Comparison of ENCODE assay signal across 8 cellular contexts in genomic region chr6:163661271-163661671, GRCh38.
A peak's percentile ranks its signal among the peaks of the same experiment; 100 is the strongest.
DNase-seq lines count a peak whose midpoint lies in the region; ATAC-seq and TF ChIP-seq lines count a peak whose summit lies in the region.

No MANE protein-coding gene starts in this region.

- H4K91ac ChIP-seq in mesenchymal stem cell (ENCODE audit: low read length), result no peak overlapping the region

- DNase-seq in GM12865 (ENCODE audit: low read depth) (peak; percentile 50), activated B cell treated with CpG ODN at 0.5 μM for 24 hours (peak; percentile 21), cerebellar nuclear complex (lab: John Stamatoyannopoulos, UW) (no peak), mesenchymal stem cell (no peak)
- no peak for DNase-seq in NK-92 treated with Interleukin-12 subunit alpha and Interleukin-12 subunit beta, amount 100 ng/mL, for 24 hours (lab: John Stamatoyannopoulos, UW)
- DNase-seq in activated CD4-positive, alpha-beta memory T cell treated with anti-CD3 and anti-CD28 coated beads for 36 hours, result no peak

- intact Hi-C loops in activated B cell treated with CpG ODN at 0.5 μM for 24 hours (cut with micrococcal nuclease), result no loop called here
- intact Hi-C loops in activated CD4-positive, alpha-beta memory T cell treated with anti-CD3 and anti-CD28 coated beads for 36 hours (cut with micrococcal nuclease), result no loop called here

- H3K4me3 Mint-ChIP-seq in activated B cell treated with CpG ODN at 0.5 μM for 24 hours, result peak overlapping the region; percentile 39
- H3K4me3 Mint-ChIP-seq in activated CD4-positive, alpha-beta memory T cell treated with anti-CD3 and anti-CD28 coated beads for 36 hours, result no peak overlapping the region

- no peaks in the 10 kb centered on the region for H3K36me3 ChIP-seq in mesenchymal stem cell (ENCODE audit: control insufficient read depth in 1 of 2, insufficient read depth in 2 of 2, low read depth in 1 of 2, low read length in 2 of 2)

- WGBS in mesenchymal stem cell, result 83% methylated on average over 1 of the region's 1 CpG

- H3K4me3 ChIP-seq in GM12865 (ENCODE audit: low read depth, low read length) (no peak overlapping the region), mesenchymal stem cell (ENCODE audit: insufficient read depth in 1 of 2, low read depth in 1 of 2, low read length in 2 of 2) (no peak overlapping the region)

- no peak overlapping the region for H2BK12ac ChIP-seq in mesenchymal stem cell (ENCODE audit: low read length in 2 of 2)

- H2BK15ac ChIP-seq in mesenchymal stem cell (ENCODE audit: low read depth, poor library complexity, severe bottlenecking), result no peak overlapping the region

- peak overlapping the region; percentile 68 for H3K27ac Mint-ChIP-seq in activated B cell treated with CpG ODN at 0.5 μM for 24 hours
- no peak overlapping the region for H3K27ac Mint-ChIP-seq in activated CD4-positive, alpha-beta memory T cell treated with anti-CD3 and anti-CD28 coated beads for 36 hours

- no peaks in the 10 kb centered on the region for H3K79me1 ChIP-seq in mesenchymal stem cell (replicated peaks; ENCODE audit: low read length, poor library complexity, severe bottlenecking)

- H2AFZ ChIP-seq in mesenchymal stem cell (ENCODE audit: low read depth, low read length), result no peak overlapping the region

- no peak for TF ChIP-seq CTCF in GM12865 (IDR thresholded peaks at IDR 0.05; ENCODE audit: insufficient read depth, low read depth, low read length, missing control alignments)
- TF ChIP-seq CTCF in activated B cell treated with CpG ODN at 0.5 μM for 24 hours (IDR thresholded peaks at IDR 0.05), result no peak

- H2BK120ac ChIP-seq in mesenchymal stem cell (ENCODE audit: low read depth, low read length), result no peak overlapping the region

- no peaks in the 10 kb centered on the region for H3K9me3 ChIP-seq in mesenchymal stem cell (ENCODE audit: control insufficient read depth, low read length)

- H4K8ac ChIP-seq in mesenchymal stem cell (ENCODE audit: low read length), result no peak overlapping the region

- H3K23ac ChIP-seq in mesenchymal stem cell (ENCODE audit: low read length in 2 of 2), result no peak overlapping the region

- no peak overlapping the region for H3K14ac ChIP-seq in mesenchymal stem cell (ENCODE audit: low read length in 2 of 2)

- H3K27me3 Mint-ChIP-seq in activated B cell treated with CpG ODN at 0.5 μM for 24 hours, result no peaks in the 10 kb centered on the region
- H3K27me3 Mint-ChIP-seq in activated CD4-positive, alpha-beta memory T cell treated with anti-CD3 and anti-CD28 coated beads for 36 hours, result peaks cover 11% of the 10 kb centered on the region

- CTCF ChIA-PET in activated B cell treated with CpG ODN at 0.5 μM for 24 hours (lab: Charles Lee), result no interaction called here
- CTCF ChIA-PET in activated CD4-positive, alpha-beta memory T cell treated with anti-CD3 and anti-CD28 coated beads for 36 hours (lab: Charles Lee), result no interaction called here

- ATAC-seq in GM19463 (IDR thresholded peaks at IDR 0.05; ENCODE audit: unreplicated experiment), result peak; percentile 85
- peak; percentile 95 for ATAC-seq in HG03066 (IDR thresholded peaks at IDR 0.05; ENCODE audit: low read depth, unreplicated experiment)
- peak; percentile 87 for ATAC-seq in activated B cell treated with CpG ODN at 0.5 μM for 24 hours (ENCODE audit: low read depth)

- POLR2A ChIA-PET in activated B cell treated with CpG ODN at 0.5 μM for 24 hours (lab: Charles Lee), result interaction anchor here (1.2 kb wide), 1 partner anchor 47 kb away, joined by 3 read pairs; no protein-coding TSS in a partner anchor
- POLR2A ChIA-PET in activated CD4-positive, alpha-beta memory T cell treated with anti-CD3 and anti-CD28 coated beads for 36 hours (lab: Charles Lee), result no interaction called here

- H3K9ac ChIP-seq in mesenchymal stem cell (ENCODE audit: low read length), result no peak overlapping the region

- no peaks in the 10 kb centered on the region for H3K9me3 Mint-ChIP-seq in activated B cell treated with CpG ODN at 0.5 μM for 24 hours
- H3K9me3 Mint-ChIP-seq in activated CD4-positive, alpha-beta memory T cell treated with anti-CD3 and anti-CD28 coated beads for 36 hours, result no peaks in the 10 kb centered on the region

- peaks cover 39% of the 10 kb centered on the region for H3K4me1 Mint-ChIP-seq in activated B cell treated with CpG ODN at 0.5 μM for 24 hours
- H3K4me1 Mint-ChIP-seq in activated CD4-positive, alpha-beta memory T cell treated with anti-CD3 and anti-CD28 coated beads for 36 hours (ENCODE audit: low read depth), result no peaks in the 10 kb centered on the region

- H2AK5ac ChIP-seq in mesenchymal stem cell (ENCODE audit: low read length, severe bottlenecking), result no peak overlapping the region

- no peak overlapping the region for H2BK5ac ChIP-seq in mesenchymal stem cell (ENCODE audit: low read depth, low read length, poor library complexity, severe bottlenecking)

- peaks cover 6% of the 10 kb centered on the region for H3K4me1 ChIP-seq in mesenchymal stem cell (ENCODE audit: control insufficient read depth, insufficient read depth, low read depth, low read length)

- H3K27me3 ChIP-seq in mesenchymal stem cell (ENCODE audit: control insufficient read depth in 1 of 2, insufficient read depth in 1 of 2, low read length in 2 of 2), result no peaks in the 10 kb centered on the region

- no peak overlapping the region for H3K4me2 ChIP-seq in mesenchymal stem cell (ENCODE audit: low read length, poor library complexity, severe bottlenecking)

- H3K4ac ChIP-seq in mesenchymal stem cell (ENCODE audit: low read depth in 1 of 2, low read length in 2 of 2), result no peak overlapping the region

- H3K27ac ChIP-seq in mesenchymal stem cell (ENCODE audit: low read length, poor library complexity, severe bottlenecking), result no peak overlapping the region

- H3K36me3 Mint-ChIP-seq in activated B cell treated with CpG ODN at 0.5 μM for 24 hours (ENCODE audit: low read depth), result no peaks in the 10 kb centered on the region
- H3K36me3 Mint-ChIP-seq in activated CD4-positive, alpha-beta memory T cell treated with anti-CD3 and anti-CD28 coated beads for 36 hours, result no peaks in the 10 kb centered on the region

- H3K18ac ChIP-seq in mesenchymal stem cell (ENCODE audit: low read depth in 1 of 2, low read length in 2 of 2), result no peak overlapping the region

Comparison
In these comparisons a context has a peak if more than half of its experiments do, and no peak if none do; other contexts are left out.
1. DNase-seq: peak in GM12865 (single experiment) and activated B cell treated with CpG ODN at 0.5 μM for 24 hours (single experiment); none in NK-92 treated with Interleukin-12 subunit alpha and Interleukin-12 subunit beta, amount 100 ng/mL, for 24 hours (single experiment), cerebellar nuclear complex (0 of 2), mesenchymal stem cell (single experiment) and activated CD4-positive, alpha-beta memory T cell treated with anti-CD3 and anti-CD28 coated beads for 36 hours (single experiment).
2. Peak in every context shown above with its lines, with median percentiles within 50 percentile points of each other: ATAC-seq.